In the genomic region with DNA sequence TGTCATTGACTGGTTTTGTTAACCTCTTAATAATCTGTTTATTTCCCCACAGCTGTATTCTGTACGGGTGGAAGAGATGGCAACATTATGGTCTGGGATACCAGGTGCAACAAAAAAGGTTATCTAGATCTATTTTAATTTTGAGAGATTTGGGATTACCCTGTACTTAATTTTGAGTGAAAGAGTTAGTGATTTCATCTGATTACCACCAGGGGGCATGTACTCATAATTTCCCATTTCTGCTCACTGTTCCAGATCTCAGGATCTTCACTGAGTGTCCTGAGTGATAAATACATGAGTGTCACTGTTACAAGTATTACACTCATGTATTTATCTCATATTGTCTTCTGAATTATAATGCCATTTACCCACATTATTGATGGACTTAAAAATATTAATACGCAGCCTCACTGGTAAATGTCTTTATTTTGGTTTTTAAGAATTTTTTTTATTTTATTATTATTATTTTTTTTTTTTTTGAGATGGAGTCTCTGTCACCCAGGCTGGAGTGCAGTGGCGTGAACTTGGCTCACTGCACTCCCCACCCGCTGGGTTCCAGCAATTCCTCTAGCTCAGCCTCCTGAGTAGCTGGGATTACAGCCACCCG, we compare ENCODE assay signal across 8 cellular contexts. TPM values are rescaled to one million over a fixed set of nuclear protein-coding genes. Genes with fewer than 3 reads are reported as not detected.
A peak's percentile ranks its signal among the peaks of the same experiment; 100 is the strongest.
DNase-seq lines count a peak whose midpoint lies in the region; ATAC-seq, FAIRE-seq and TF ChIP-seq lines count a peak whose summit lies in the region.

No MANE protein-coding gene starts in this region.

- H3K27ac ChIP-seq in A549, result no peak overlapping the region
- no peak overlapping the region for H3K27ac ChIP-seq in keratinocyte (ENCODE audit: control insufficient read depth, insufficient read depth, low read length)
- no peak overlapping the region for H3K27ac ChIP-seq in tibial nerve

- no peaks in the 10 kb centered on the region for H4K20me1 ChIP-seq in keratinocyte (ENCODE audit: control insufficient read depth, extremely low read depth, insufficient read depth, low read length)

- TF ChIP-seq EP300 in A549 (IDR thresholded peaks at IDR 0.05) (no peak), tibial nerve (IDR thresholded peaks at IDR 0.05) (no peak)

- TF ChIP-seq CTCF in A549 (IDR thresholded peaks at IDR 0.05) (peak; percentile 80), GM12873 (IDR thresholded peaks at IDR 0.05; ENCODE audit: insufficient read depth, low read depth, low read length, missing control alignments) (peak; percentile 67), astrocyte of the spinal cord (IDR thresholded peaks at IDR 0.05; ENCODE audit: low read depth, low read length) (peak; percentile 56), keratinocyte (optimal IDR thresholded peaks at IDR 0.05 in 1 of 3, IDR thresholded peaks at IDR 0.05 in 1 of 3, conservative IDR thresholded peaks at IDR 0.05 in 1 of 3; ENCODE audit: extremely low read depth in 1 of 3, insufficient read depth in 2 of 3, low read length in 3 of 3) (peak; percentile 15 to 57 (median 51)), tibial nerve (IDR thresholded peaks at IDR 0.05) (peak; percentile 52 to 67 (median 57))

- CTCF ChIA-PET in A549 (lab: Yijun Ruan, JAX), result interaction anchor here (0.6 to 6.1 kb wide), 50 partner anchors 9 to 795 kb away, joined by 3 to 123 read pairs (median 4); a partner anchor contains a TSS

- H3K27me3 ChIP-seq in keratinocyte (ENCODE audit: control insufficient read depth, extremely low read depth, insufficient read depth, low read length), result no peaks in the 10 kb centered on the region
- H3K27me3 ChIP-seq in tibial nerve, result no peaks in the 10 kb centered on the region

- no peak overlapping the region for H3K4me3 ChIP-seq in A549
- H3K4me3 ChIP-seq in astrocyte of the spinal cord (ENCODE audit: low read depth, low read length), result no peak overlapping the region
- no peak overlapping the region for H3K4me3 ChIP-seq in keratinocyte (ENCODE audit: control insufficient read depth in 2 of 3, extremely low read depth in 1 of 3, insufficient read depth in 2 of 3, low read depth in 1 of 3, low read length in 3 of 3)
- no peak overlapping the region for H3K4me3 ChIP-seq in tibial nerve

- FAIRE-seq in A549 (lab: Jason Lieb, UNC) (peak; percentile 43), keratinocyte (lab: Jason Lieb, UNC) (peak; percentile 51)

- POLR2A ChIA-PET in A549 (lab: Yijun Ruan, JAX), result interaction anchor here (1.0 kb wide), 1 partner anchor 32 kb away, joined by 3 read pairs; no protein-coding TSS in a partner anchor

- WGBS in A549 (ENCODE audit: missing lambda C conversion rate), result 66% methylated on average over 5 of the region's 5 CpGs
- 88 to 90% methylated on average over 5 of the region's 5 CpGs for WGBS in tibial nerve, 2 donors

- H3K4me2 ChIP-seq in A549 (no peak overlapping the region), keratinocyte (ENCODE audit: control insufficient read depth, extremely low read depth, insufficient read depth, low read depth, low read length) (no peak overlapping the region)

- no peaks in the 10 kb centered on the region for H3K9me1 ChIP-seq in keratinocyte (ENCODE audit: control insufficient read depth, extremely low read depth, insufficient read depth, low read length)

- H3K36me3 ChIP-seq in keratinocyte (ENCODE audit: control insufficient read depth in 2 of 2, extremely low read depth in 1 of 2, insufficient read depth in 2 of 2, low read length in 2 of 2), result no peaks in the 10 kb centered on the region
- H3K36me3 ChIP-seq in tibial nerve, result no peaks in the 10 kb centered on the region

- H3K4me1 ChIP-seq in A549, result no peaks in the 10 kb centered on the region
- H3K4me1 ChIP-seq in keratinocyte (ENCODE audit: control insufficient read depth, extremely low read depth, insufficient read depth, low read length), result no peaks in the 10 kb centered on the region
- H3K4me1 ChIP-seq in tibial nerve, result no peaks in the 10 kb centered on the region

- DNase-seq in A549 (ENCODE audit: low read depth in 1 of 2, low spot score in 1 of 2) (peak; percentile 41 to 55), NCI-H345 (lab: John Stamatoyannopoulos, UW) (peak; percentile 9), astrocyte of the spinal cord (ENCODE audit: low read depth, low spot score) (peak; percentile 53), keratinocyte (ENCODE audit: low read depth, low spot score) (peak; percentile 32), tibial nerve (ENCODE audit: low spot score in 2 of 2) (no peak), mucosa of gallbladder (ENCODE audit: low spot score) (no peak)

- in situ Hi-C loops in astrocyte of the spinal cord (cut with HindIII; ENCODE audit: low sequenced_read_pairs), result no loop called here

- dilution Hi-C loops in keratinocyte (cut with MboI; ENCODE audit: extremely low pct_ligation_motif_present, low sequenced_read_pairs), result no loop called here

- no peak overlapping the region for H2AFZ ChIP-seq in keratinocyte (ENCODE audit: control insufficient read depth, low read length)

- H3K9ac ChIP-seq in keratinocyte (ENCODE audit: control insufficient read depth, extremely low read depth, insufficient read depth, low read length), result no peak overlapping the region

- TF ChIP-seq POLR2A in A549 (IDR thresholded peaks at IDR 0.05; ENCODE audit: low read length) (no peak), tibial nerve (IDR thresholded peaks at IDR 0.05) (no peak)

- H3K79me2 ChIP-seq in keratinocyte (ENCODE audit: control insufficient read depth, insufficient read depth, low read length), result no peaks in the 10 kb centered on the region

- no peaks in the 10 kb centered on the region for H3K9me3 ChIP-seq in A549
- H3K9me3 ChIP-seq in keratinocyte (ENCODE audit: control insufficient read depth, low read depth, low read length), result no peaks in the 10 kb centered on the region
- no peaks in the 10 kb centered on the region for H3K9me3 ChIP-seq in tibial nerve

- TF ChIP-seq RAD21 in A549 (conservative IDR thresholded peaks at IDR 0.05 in 1 of 2, IDR thresholded peaks at IDR 0.05 in 1 of 2), result peak; percentile 46 to 60

- peak; percentile 73 to 89 for ATAC-seq in A549
- ATAC-seq in GM21786 (IDR thresholded peaks at IDR 0.05; ENCODE audit: unreplicated experiment), result no peak

TF ChIP-seq in A549, 52 proteins besides CTCF, POLR2A, EP300 and RAD21:
- TF ChIP-seq JUNB (IDR thresholded peaks at IDR 0.05) (no peak), SMC3 (IDR thresholded peaks at IDR 0.05) (peak; percentile 84)
TF ChIP-seq in A549: peak in this region for 1.

RNA-seq across cellular contexts. Expression of a gene that starts 27.4 kb away (rescaled TPM):
- 28.5 and 30.2 TPM in 2 replicates for polyA plus RNA-seq in A549 (2011; rRNA removed)
- polyA plus RNA-seq in A549 (2012; cell fraction: cytosol; rRNA removed), result 17.7 and 27.4 TPM in 2 replicates
- polyA plus RNA-seq in A549 (2012; cell fraction: nucleus; rRNA removed), result 20.6 and 27.2 TPM in 2 replicates
- polyA plus RNA-seq in A549 (2017; fragmentation: RNase III; extraction: RNeasy Plus Mini Kit Qiagen cat#74134 plus additional on column Dnase treatment), result 22.0 to 25.1 TPM (median 22.3 TPM) in 3 replicates
- polyA minus RNA-seq in A549 (2011; rRNA and poly(A)+ RNA removed), result 21.5 and 31.1 TPM in 2 replicates
- 1.9 to 17.4 TPM (median 9.3 TPM) in 3 replicates for polyA plus RNA-seq in keratinocyte
- polyA plus RNA-seq in keratinocyte (2011; ENCODE audit: low read depth), result 0.07 TPM
- 2.1 and 4.4 TPM in 2 replicates for polyA plus RNA-seq in keratinocyte (2011; cell fraction: cytosol; rRNA removed)
- 3.2 and 3.9 TPM in 2 replicates for polyA plus RNA-seq in keratinocyte (2011; cell fraction: nucleus; rRNA removed)
- polyA plus RNA-seq in keratinocyte (2012; ENCODE audit: low replicate concordance), result 0.14 and 6.4 TPM in 2 replicates
- polyA minus RNA-seq in keratinocyte, result 2.4 to 14.0 TPM (median 13.4 TPM) in 3 replicates
- 2.9 TPM for polyA minus RNA-seq in keratinocyte (2011; cell fraction: cytosol; rRNA and poly(A)+ RNA removed)
- polyA minus RNA-seq in keratinocyte (2011; cell fraction: nucleus; rRNA and poly(A)+ RNA removed), result 1.3 and 4.7 TPM in 2 replicates
- under 1 TPM in 2 of 4 donors, not detected in 2; 0.21 to 0.90 TPM for total RNA-seq in tibial nerve
- 2.9 TPM for total RNA-seq in mucosa of gallbladder

RNA-seq across cellular contexts. Expression of a gene that starts 27.6 kb away (rescaled TPM):
- polyA plus RNA-seq in A549 (2011; rRNA removed), result 47.2 and 61.8 TPM in 2 replicates
- polyA plus RNA-seq in A549 (2012; cell fraction: cytosol; rRNA removed), result 13.3 and 17.1 TPM in 2 replicates
- 9.0 and 9.9 TPM in 2 replicates for polyA plus RNA-seq in A549 (2012; cell fraction: nucleus; rRNA removed)
- polyA plus RNA-seq in A549 (2017; fragmentation: RNase III; extraction: RNeasy Plus Mini Kit Qiagen cat#74134 plus additional on column Dnase treatment), result 21.5 to 23.3 TPM (median 22.0 TPM) in 3 replicates
- 104 and 105 TPM in 2 replicates for polyA minus RNA-seq in A549 (2011; rRNA and poly(A)+ RNA removed)
- polyA plus RNA-seq in keratinocyte, result 20.4 to 27.2 TPM (median 20.5 TPM) in 3 replicates
- 13.3 TPM for polyA plus RNA-seq in keratinocyte (2011; ENCODE audit: low read depth)
- polyA plus RNA-seq in keratinocyte (2011; cell fraction: cytosol; rRNA removed), result 9.6 and 18.5 TPM in 2 replicates
- polyA plus RNA-seq in keratinocyte (2011; cell fraction: nucleus; rRNA removed), result 15.4 and 17.2 TPM in 2 replicates
- polyA plus RNA-seq in keratinocyte (2012; ENCODE audit: low replicate concordance), result 8.1 and 12.9 TPM in 2 replicates
- 13.9 to 32.8 TPM (median 31.6 TPM) in 3 replicates for polyA minus RNA-seq in keratinocyte
- polyA minus RNA-seq in keratinocyte (2011; cell fraction: cytosol; rRNA and poly(A)+ RNA removed), result 8.4 TPM
- polyA minus RNA-seq in keratinocyte (2011; cell fraction: nucleus; rRNA and poly(A)+ RNA removed), result 16.4 and 34.3 TPM in 2 replicates
- total RNA-seq in tibial nerve, result 10 to 100 TPM in 2 of 4 donors, 1 to 10 TPM in 2; 7.9 to 18.6 (median 9.6) TPM
- 13.4 TPM for total RNA-seq in mucosa of gallbladder

Comparison
In these comparisons a context has a peak if more than half of its experiments do, and no peak if none do; other contexts are left out.
1. DNase-seq: peak in A549 (2 of 2), NCI-H345 (single experiment), astrocyte of the spinal cord (single experiment) and keratinocyte (single experiment); none in tibial nerve (0 of 2) and mucosa of gallbladder (single experiment).
2. Peak in every context shown above with its lines, with median percentiles within 50 percentile points of each other: CTCF ChIP-seq.